10 cellular contexts compared by ENCODE assay signal in the genomic region with DNA sequence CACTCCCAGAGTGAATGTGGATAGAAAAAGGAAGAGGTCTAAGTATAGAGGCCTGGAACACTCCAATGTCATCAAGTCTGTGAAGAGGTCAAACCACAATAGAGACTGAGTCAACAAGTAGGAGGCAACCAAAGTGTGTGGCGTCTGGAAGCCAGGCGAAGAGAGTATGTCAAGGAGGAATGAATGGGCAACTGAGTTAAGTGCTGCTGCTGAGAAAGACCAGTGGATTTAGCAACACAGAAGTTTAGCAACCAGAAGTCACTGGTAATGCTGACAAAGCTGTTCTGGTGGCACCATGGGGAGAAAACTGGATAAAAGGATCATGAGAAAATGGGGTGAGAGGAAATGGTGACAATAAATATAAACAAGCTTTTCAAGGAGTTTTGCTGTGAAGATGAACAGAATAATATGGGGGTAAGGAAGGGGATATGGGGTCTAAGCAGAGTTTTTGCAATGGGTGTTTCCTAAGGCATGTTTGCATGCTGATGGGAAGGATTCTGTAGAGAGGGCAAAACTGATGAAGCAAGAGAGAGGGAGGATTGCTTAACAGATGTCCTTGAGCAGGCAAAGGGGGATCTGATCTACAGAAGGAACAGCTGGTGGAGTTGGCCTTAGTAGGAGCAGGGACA. TPM values are rescaled to one million over a fixed set of nuclear protein-coding genes. Genes with fewer than 3 reads are reported as not detected.
DNase-seq lines count a peak whose midpoint lies in the region; ATAC-seq and TF ChIP-seq lines count a peak whose summit lies in the region.
"Had no signal": no experiment of that assay in that cellular context is flagged by ENCODE, and none has a peak within 500 bp of the region (broad histone marks: within the 10 kb centered on the region; RNA-seq: fewer than 3 reads in every experiment).

No MANE protein-coding gene starts in this region.

- H3K9me3 Mint-ChIP-seq in activated T-helper 17 cell treated with anti-CD3 and anti-CD28 coated beads, Interleukin-2, amount 50 U/mL, for 72 hours = no peaks in the 10 kb centered on the region
- H3K9me3 Mint-ChIP-seq: T-helper 1 cell treated with Interleukin-12 subunit alpha and Interleukin-12 subunit beta and Interleukin-4 antibody, amounts not matched to agents 30 μg/mL and 1 μg/mL, for 36 hours had no signal

- no peak for TF ChIP-seq POLR2A in IMR-90 (IDR thresholded peaks at IDR 0.05; ENCODE audit: low read depth, low read length)

- H3K79me1 ChIP-seq in IMR-90 (ENCODE audit: low read depth in 1 of 2, low read length in 2 of 2) = no peaks in the 10 kb centered on the region

- no peak overlapping the region for H4K91ac ChIP-seq in IMR-90 (ENCODE audit: insufficient read depth, low read depth, low read length)

- H3K14ac ChIP-seq in IMR-90 (replicated peaks; ENCODE audit: low read depth, low read length) = no peak overlapping the region

- H2AK5ac ChIP-seq in IMR-90 (ENCODE audit: low read depth, low read length) = no peak overlapping the region

- H3K36me3 ChIP-seq in IMR-90 (ENCODE audit: control insufficient read depth, insufficient read depth, low read length) = no peaks in the 10 kb centered on the region
- no peaks in the 10 kb centered on the region for H3K36me3 ChIP-seq in lower lobe of right lung

- no peak overlapping the region for H3K23ac ChIP-seq in IMR-90 (ENCODE audit: low read depth, low read length)

- H2BK5ac ChIP-seq in IMR-90 (ENCODE audit: low read depth, low read length, poor library complexity, severe bottlenecking) = no peak overlapping the region

- no peaks in the 10 kb centered on the region for H3K9me3 ChIP-seq in IMR-90 (ENCODE audit: control insufficient read depth, insufficient read depth, low read length)
- H3K9me3 ChIP-seq in lower lobe of right lung = no peaks in the 10 kb centered on the region

- H3K9ac ChIP-seq in IMR-90 (ENCODE audit: low read depth, low read length) = no peak overlapping the region

- no peak overlapping the region for H4K5ac ChIP-seq in IMR-90 (ENCODE audit: low read depth, low read length)

- H3K27ac Mint-ChIP-seq in activated T-helper 17 cell treated with anti-CD3 and anti-CD28 coated beads, Interleukin-2, amount 50 U/mL, for 72 hours = no peak overlapping the region
- H3K27ac Mint-ChIP-seq: T-helper 1 cell treated with Interleukin-12 subunit alpha and Interleukin-12 subunit beta and Interleukin-4 antibody, amounts not matched to agents 30 μg/mL and 1 μg/mL, for 36 hours had no signal

- DNase-seq in DMS 273 treated with DMSO at 0.1 percent for 48 hours (lab: John Stamatoyannopoulos, UW) = peak; percentile 98
- DNase-seq in IMR-90 = peak; percentile 66
- peak; percentile 66 for DNase-seq in lower lobe of right lung
- no peak for DNase-seq in caudate nucleus (lab: John Stamatoyannopoulos, UW)
- no peak for DNase-seq in central memory CD4-positive, alpha-beta T cell
- DNase-seq: glutamatergic neuron had no signal

- ATAC-seq in IMR-90 (ENCODE audit: low read depth) = peak; percentile 68
- peak; percentile 98 for ATAC-seq in activated T-helper 17 cell treated with anti-CD3 and anti-CD28 coated beads, Interleukin-2, amount 50 U/mL, for 72 hours (replicated peaks)
- ATAC-seq in lower lobe of right lung = peak; percentile 91 to 97
- no peak for ATAC-seq in HG03342 (IDR thresholded peaks at IDR 0.05; ENCODE audit: unreplicated experiment)
- no peak for ATAC-seq in HG03159 (IDR thresholded peaks at IDR 0.05; ENCODE audit: unreplicated experiment)

- H4K20me1 ChIP-seq in IMR-90 (ENCODE audit: insufficient read depth, low read length) = no peaks in the 10 kb centered on the region

- dilution Hi-C loops in IMR-90 (cut with HindIII; ENCODE audit: low sequenced_read_pairs, unreplicated experiment) = no loop called here

- no peak overlapping the region for H4K8ac ChIP-seq in IMR-90 (ENCODE audit: low read depth in 2 of 2, low read length in 2 of 2)

- H3K36me3 Mint-ChIP-seq in activated T-helper 17 cell treated with anti-CD3 and anti-CD28 coated beads, Interleukin-2, amount 50 U/mL, for 72 hours (ENCODE audit: low read depth) = no peaks in the 10 kb centered on the region

- BruUV-seq in IMR-90 (replicated peaks; lab: Mats Ljungman, UMichigan) = no TSS peak

- H3K4me2 ChIP-seq in IMR-90 (ENCODE audit: low read depth, low read length) = no peak overlapping the region

- TF ChIP-seq CTCF in IMR-90 (conservative IDR thresholded peaks at IDR 0.05; ENCODE audit: low read depth, low read length) = no peak
- no peak for TF ChIP-seq CTCF in lower lobe of right lung (IDR thresholded peaks at IDR 0.05)

- H2BK120ac ChIP-seq in IMR-90 (ENCODE audit: low read depth, low read length) = no peak overlapping the region

- in situ Hi-C loops in IMR-90 (cut with MboI; ENCODE audit: low sequenced_read_pairs) = no loop called here

- H3K4me3 ChIP-seq in IMR-90 (ENCODE audit: insufficient read depth, low read depth, low read length) = no peak overlapping the region
- no peak overlapping the region for H3K4me3 ChIP-seq in lower lobe of right lung

- no peak for TF ChIP-seq RAD21 in IMR-90 (IDR thresholded peaks at IDR 0.05; ENCODE audit: low read length)

- no peaks in the 10 kb centered on the region for H3K4me1 Mint-ChIP-seq in activated T-helper 17 cell treated with anti-CD3 and anti-CD28 coated beads, Interleukin-2, amount 50 U/mL, for 72 hours

- no peaks in the 10 kb centered on the region; the same call in 1 of the 2 replicates for H3K9me1 ChIP-seq in IMR-90 (ENCODE audit: insufficient read depth, low read length)

- H3K4ac ChIP-seq in IMR-90 (ENCODE audit: low read depth, low read length) = no peak overlapping the region

- no peak overlapping the region for H3K56ac ChIP-seq in IMR-90 (ENCODE audit: extremely low read depth, insufficient read depth, low read length)

- peaks cover 12% of the 10 kb centered on the region for H3K27me3 Mint-ChIP-seq in activated T-helper 17 cell treated with anti-CD3 and anti-CD28 coated beads, Interleukin-2, amount 50 U/mL, for 72 hours

- H3K4me1 ChIP-seq in IMR-90 (ENCODE audit: control insufficient read depth, insufficient read depth, low read length) (no peaks in the 10 kb centered on the region), lower lobe of right lung (peaks cover 9% of the 10 kb centered on the region)

- no CpG with 5 or more reads among the region's 2 CpGs for WGBS in IMR-90 (ENCODE audit: extremely low coverage in 2 of 2, insufficient read length in 1 of 2), 2 experiments

- H3K4me3 Mint-ChIP-seq in activated T-helper 17 cell treated with anti-CD3 and anti-CD28 coated beads, Interleukin-2, amount 50 U/mL, for 72 hours = no peak overlapping the region
- H3K4me3 Mint-ChIP-seq: T-helper 1 cell treated with Interleukin-12 subunit alpha and Interleukin-12 subunit beta and Interleukin-4 antibody, amounts not matched to agents 30 μg/mL and 1 μg/mL, for 36 hours had no signal

- no peak overlapping the region for H2AFZ ChIP-seq in IMR-90 (replicated peaks; ENCODE audit: low read length, poor library complexity)

- peaks cover 9% of the 10 kb centered on the region for H3K27me3 ChIP-seq in IMR-90 (ENCODE audit: control insufficient read depth, insufficient read depth, low read length)
- H3K27me3 ChIP-seq in lower lobe of right lung (ENCODE audit: low read depth) = no peaks in the 10 kb centered on the region

- H2BK20ac ChIP-seq in IMR-90 (ENCODE audit: low read depth, low read length) = no peak overlapping the region

- H2AK9ac ChIP-seq in IMR-90 (replicated peaks; ENCODE audit: low read depth, low read length, poor library complexity) = no peak overlapping the region

- H2BK15ac ChIP-seq in IMR-90 (ENCODE audit: low read depth, low read length) = no peak overlapping the region

- intact Hi-C loops in IMR-90 (cut with micrococcal nuclease) = no loop called here
- intact Hi-C loops in lower lobe of right lung (cut with DNase I) = no loop called here

- CTCF ChIA-PET in IMR-90 (lab: Yijun Ruan, JAX) = no interaction called here

- H3K27ac ChIP-seq in IMR-90 (ENCODE audit: insufficient read depth, low read length) (no peak overlapping the region), lower lobe of right lung (peak overlapping the region; percentile 26), caudate nucleus (ENCODE audit: low read depth, low read length) (no peak overlapping the region)

- POLR2A ChIA-PET in IMR-90 (lab: Charles Lee; ENCODE audit: unreplicated experiment) = no interaction called here

- H3K18ac ChIP-seq in IMR-90 (ENCODE audit: low read depth, low read length) = no peak overlapping the region

TF ChIP-seq in IMR-90, 13 proteins besides CTCF, POLR2A, EP300 and RAD21:
- TF ChIP-seq CEBPB (IDR thresholded peaks at IDR 0.05; ENCODE audit: low read depth, low read length) = peak; percentile 71
- no peak for TF ChIP-seq RCOR1 (IDR thresholded peaks at IDR 0.05; ENCODE audit: insufficient replicate concordance, low read length)
- peak; percentile 64 for TF ChIP-seq MAFK (IDR thresholded peaks at IDR 0.05; ENCODE audit: low read depth, low read length)
- no peak for TF ChIP-seq MAZ (IDR thresholded peaks at IDR 0.05; ENCODE audit: borderline replicate concordance, low read depth, low read length)
- no peak for TF ChIP-seq CHD1 (IDR thresholded peaks at IDR 0.05; ENCODE audit: low read depth, low read length)

RNA-seq across cellular contexts. Expression of a gene that starts 38.4 kb away (rescaled TPM):
- total RNA-seq in IMR-90 (2012; rRNA removed) (0.54 and 0.56 TPM in 2 replicates), lower lobe of right lung (41.0 TPM)
- 0.50 and 0.67 TPM in 2 replicates for polyA plus RNA-seq in IMR-90 (2012; rRNA removed)
- polyA plus RNA-seq in IMR-90 (2012; cell fraction: cytosol; rRNA removed) = 0.48 and 0.53 TPM in 2 replicates
- polyA plus RNA-seq in IMR-90 (2012; cell fraction: nucleus; rRNA removed; ENCODE audit: low replicate concordance) = 0.17 and 0.54 TPM in 2 replicates
- total RNA-seq in activated T-helper 17 cell treated with anti-CD3 and anti-CD28 coated beads, Interleukin-2, amount 50 U/mL, for 72 hours = under 1 TPM in 1 of 2 donors, not detected in 1; 0.74 TPM

Comparison
In these comparisons a context has a peak if more than half of its experiments do, and no peak if none do; other contexts are left out.
1. DNase-seq: peak in DMS 273 treated with DMSO at 0.1 percent for 48 hours (single experiment), IMR-90 (single experiment) and lower lobe of right lung (single experiment); none in caudate nucleus (0 of 61) and central memory CD4-positive, alpha-beta T cell (single experiment).
2. ATAC-seq: peak in IMR-90 (single experiment), activated T-helper 17 cell treated with anti-CD3 and anti-CD28 coated beads, Interleukin-2, amount 50 U/mL, for 72 hours (single experiment) and lower lobe of right lung (2 of 2); none in HG03342 (single experiment) and HG03159 (single experiment).
3. RNA of a gene that starts 38.4 kb away (total RNA-seq): 41.0 TPM in lower lobe of right lung (single experiment); 0.74 TPM in activated T-helper 17 cell treated with anti-CD3 and anti-CD28 coated beads, Interleukin-2, amount 50 U/mL, for 72 hours and 0.54 to 0.56 TPM in IMR-90; every median in the first group is over 10 times any median in the second.